In genomic region chr1:9659328-9659727, GRCh38 we compare ENCODE assay signal across 13 cellular contexts. TPM values are rescaled to one million over a fixed set of nuclear protein-coding genes. Genes with fewer than 3 reads are reported as not detected.
A peak's percentile ranks its signal among the peaks of the same experiment; 100 is the strongest.
DNase-seq lines count a peak whose midpoint lies in the region; ATAC-seq, FAIRE-seq and TF ChIP-seq lines count a peak whose summit lies in the region.
"Had no signal": no experiment of that assay in that cellular context is flagged by ENCODE, and none has a peak within 500 bp of the region (broad histone marks: within the 10 kb centered on the region; RNA-seq: fewer than 3 reads in every experiment).

No MANE protein-coding gene starts in this region.

- no peaks in the 10 kb centered on the region for H3K9me2 ChIP-seq in hepatocyte (replicated peaks; ENCODE audit: insufficient read depth)

- no peaks in the 10 kb centered on the region for H4K20me1 ChIP-seq in hepatocyte (ENCODE audit: insufficient read depth, poor library complexity, severe bottlenecking)

- 60% methylated on average over 5 of the region's 5 CpGs for WGBS in hepatocyte (ENCODE audit: low lambda C conversion rate, missing lambda C conversion rate)

- ATAC-seq in activated naive CD8-positive, alpha-beta T cell treated with anti-CD3 and anti-CD28 coated beads, Interleukin-2, amount 10 ng/mL, durations not matched to agents 7 days and 5 days (ENCODE audit: low read depth), result no peak

- TF ChIP-seq POLR2A in H54 (IDR thresholded peaks at IDR 0.05; ENCODE audit: low read depth, low read length), result no peak

- no TSS peak for BruUV-seq in Calu3 (replicated peaks; lab: Mats Ljungman, UMichigan)

- no peaks in the 10 kb centered on the region for H3K9me3 Mint-ChIP-seq in activated naive CD8-positive, alpha-beta T cell treated with anti-CD3 and anti-CD28 coated beads, Interleukin-2, amount 10 ng/mL, durations not matched to agents 7 days and 5 days
- no peaks in the 10 kb centered on the region for H3K9me3 Mint-ChIP-seq in Calu3 (ENCODE audit: low read depth, unreplicated experiment)

- H3K4me1 Mint-ChIP-seq in activated naive CD8-positive, alpha-beta T cell treated with anti-CD3 and anti-CD28 coated beads, Interleukin-2, amount 10 ng/mL, durations not matched to agents 7 days and 5 days, result peaks cover 69% of the 10 kb centered on the region
- H3K4me1 Mint-ChIP-seq in Calu3 (ENCODE audit: low read depth, unreplicated experiment), result no peaks in the 10 kb centered on the region

- DNase-seq in AG04450 (ENCODE audit: low read depth, low spot score) (peak; percentile 69), GM03348 (ENCODE audit: low spot score) (peak; percentile 86), hepatocyte (ENCODE audit: low spot score) (peak; percentile 43), COLO829 (ENCODE audit: low spot score) (no peak), Calu3 (no peak), H54 (ENCODE audit: insufficient read length, low spot score) (no peak), GOT3 (lab: John Stamatoyannopoulos, UW) (no peak)
- DNase-seq in activated naive CD8-positive, alpha-beta T cell treated with anti-CD3 and anti-CD28 coated beads, Interleukin-2, amount 10 ng/mL, durations not matched to agents 7 days and 5 days, result no peak
- DNase-seq: activated CD4-positive, CD25-positive, alpha-beta regulatory T cell treated with anti-CD3 and anti-CD28 coated beads, Interleukin-2, amount 50 U/mL, for 72 hours; NCI-H1048; OCI-M1; stimulated activated CD4-positive, alpha-beta T cell treated with anti-CD3 and anti-CD28 coated beads, Interleukin-1b, Interleukin-23, amount 100 ng/mL, for 48 hours had no signal

- H3K4me3 Mint-ChIP-seq in activated naive CD8-positive, alpha-beta T cell treated with anti-CD3 and anti-CD28 coated beads, Interleukin-2, amount 10 ng/mL, durations not matched to agents 7 days and 5 days, result peak overlapping the region; percentile 44
- H3K4me3 Mint-ChIP-seq in Calu3 (ENCODE audit: low read depth, unreplicated experiment), result no peak overlapping the region

- FAIRE-seq in H54 (lab: Jason Lieb, UNC), result no peak

- H3K4me2 ChIP-seq in hepatocyte, result no peak overlapping the region

- H3K9me3 ChIP-seq in AG04450 (ENCODE audit: control insufficient read depth, insufficient read depth, low read length) (no peaks in the 10 kb centered on the region), hepatocyte (ENCODE audit: low read depth) (no peaks in the 10 kb centered on the region)
- H3K9me3 ChIP-seq: breast epithelium had no signal

- peaks cover 51% of the 10 kb centered on the region for H3K36me3 Mint-ChIP-seq in activated naive CD8-positive, alpha-beta T cell treated with anti-CD3 and anti-CD28 coated beads, Interleukin-2, amount 10 ng/mL, durations not matched to agents 7 days and 5 days
- no peaks in the 10 kb centered on the region for H3K36me3 Mint-ChIP-seq in Calu3 (ENCODE audit: insufficient read depth, unreplicated experiment)

- no peaks in the 10 kb centered on the region for H3K36me3 ChIP-seq in hepatocyte (replicated peaks; ENCODE audit: insufficient read depth, low read depth)
- H3K36me3 ChIP-seq: breast epithelium had no signal

- H3K27ac ChIP-seq in AG04450 (ENCODE audit: low read depth, low read length) (peak overlapping the region; percentile 11), hepatocyte (no peak overlapping the region)
- H3K27ac ChIP-seq: breast epithelium had no signal

- POLR2A ChIA-PET in AG04450 (lab: Yijun Ruan, JAX), result interaction anchor here (2.0 kb wide), 1 partner anchor 12 kb away, joined by 7 read pairs; no protein-coding TSS in a partner anchor
- POLR2A ChIA-PET in activated naive CD8-positive, alpha-beta T cell treated with anti-CD3 and anti-CD28 coated beads, Interleukin-2, amount 10 ng/mL, durations not matched to agents 7 days and 5 days (lab: Charles Lee), result interaction anchor here (0.5 to 14.8 kb wide), 7 partner anchors 8 to 62 kb away, joined by 3 to 623 read pairs (median 6); no protein-coding TSS in a partner anchor

- H3K27me3 ChIP-seq in AG04450 (ENCODE audit: control insufficient read depth, insufficient read depth, low read length), result peaks cover 3% of the 10 kb centered on the region
- peaks cover 4% of the 10 kb centered on the region for H3K27me3 ChIP-seq in hepatocyte
- H3K27me3 ChIP-seq: breast epithelium had no signal

- CTCF ChIA-PET in AG04450 (lab: Charles Lee) (no interaction called here), Calu3 (lab: Charles Lee) (no interaction called here)

- intact Hi-C loops in Calu3 (cut with micrococcal nuclease; ENCODE audit: unreplicated experiment), result no loop called here

- no peaks in the 10 kb centered on the region for H3K79me2 ChIP-seq in hepatocyte

- no peak overlapping the region for H3K4me3 ChIP-seq in AG04450 (ENCODE audit: low read depth, low read length)
- no peak overlapping the region for H3K4me3 ChIP-seq in hepatocyte
- H3K4me3 ChIP-seq: breast epithelium had no signal

- no peak overlapping the region for H2AFZ ChIP-seq in hepatocyte

- no peaks in the 10 kb centered on the region for H3K4me1 ChIP-seq in hepatocyte (ENCODE audit: insufficient read depth)
- H3K4me1 ChIP-seq: breast epithelium had no signal

- peak overlapping the region; percentile 60 for H3K27ac Mint-ChIP-seq in activated naive CD8-positive, alpha-beta T cell treated with anti-CD3 and anti-CD28 coated beads, Interleukin-2, amount 10 ng/mL, durations not matched to agents 7 days and 5 days
- H3K27ac Mint-ChIP-seq in Calu3 (ENCODE audit: unreplicated experiment), result no peak overlapping the region

- no peaks in the 10 kb centered on the region for H3K27me3 Mint-ChIP-seq in activated naive CD8-positive, alpha-beta T cell treated with anti-CD3 and anti-CD28 coated beads, Interleukin-2, amount 10 ng/mL, durations not matched to agents 7 days and 5 days
- H3K27me3 Mint-ChIP-seq in Calu3 (ENCODE audit: unreplicated experiment), result peaks cover 31% of the 10 kb centered on the region

- no peak for TF ChIP-seq CTCF in AG04450 (IDR thresholded peaks at IDR 0.05; ENCODE audit: low read depth, low read length)
- TF ChIP-seq CTCF in hepatocyte (IDR thresholded peaks at IDR 0.05; ENCODE audit: poor library complexity), result no peak
- no peak for TF ChIP-seq CTCF in Calu3 (IDR thresholded peaks at IDR 0.05; ENCODE audit: unreplicated experiment)

RNA-seq across cellular contexts. Expression of gene PIK3CD, which starts 7.8 kb away (rescaled TPM):
- polyA plus RNA-seq in AG04450 (2011; rRNA removed) (9.0 and 10.9 TPM in 2 replicates), hepatocyte (1.2 and 3.2 TPM in 2 replicates)
- polyA minus RNA-seq in AG04450 (2011; rRNA and poly(A)+ RNA removed), result 22.7 and 23.5 TPM in 2 replicates
- total RNA-seq in activated naive CD8-positive, alpha-beta T cell treated with anti-CD3 and anti-CD28 coated beads, Interleukin-2, amount 10 ng/mL, durations not matched to agents 7 days and 5 days, result 100 to 1,000 TPM; 250 TPM
- total RNA-seq in hepatocyte (1.0 and 1.3 TPM in 2 replicates), Calu3 (2022) (2.2 and 2.6 TPM in 2 replicates)

Comparison
In these comparisons a context has a peak if more than half of its experiments do, and no peak if none do; other contexts are left out.
1. DNase-seq: peak in AG04450 (single experiment), GM03348 (single experiment) and hepatocyte (single experiment); none in activated naive CD8-positive, alpha-beta T cell treated with anti-CD3 and anti-CD28 coated beads, Interleukin-2, amount 10 ng/mL, durations not matched to agents 7 days and 5 days (single experiment), COLO829 (single experiment), Calu3 (single experiment), H54 (single experiment) and GOT3 (single experiment).
2. RNA of gene PIK3CD, which starts 7.8 kb away (total RNA-seq): 250 TPM in activated naive CD8-positive, alpha-beta T cell treated with anti-CD3 and anti-CD28 coated beads, Interleukin-2, amount 10 ng/mL, durations not matched to agents 7 days and 5 days; 2.2 to 2.6 TPM in Calu3 and 1.0 to 1.3 TPM in hepatocyte; every median in the first group is over 10 times any median in the second.